Comparison of ENCODE assay signal across 16 cellular contexts in genomic region chr6:6412221-6412620, GRCh38.
A peak's percentile ranks its signal among the peaks of the same experiment; 100 is the strongest.
DNase-seq lines count a peak whose midpoint lies in the region; ATAC-seq, FAIRE-seq and TF ChIP-seq lines count a peak whose summit lies in the region.
"Had no signal": no experiment of that assay in that cellular context is flagged by ENCODE, and none has a peak within 500 bp of the region (broad histone marks: within the 10 kb centered on the region; RNA-seq: fewer than 3 reads in every experiment).

No MANE protein-coding gene starts in this region.

- no peak overlapping the region for H3K14ac ChIP-seq in H1 (ENCODE audit: insufficient read length)

- H3K23ac ChIP-seq in H1 (ENCODE audit: insufficient read length): no peak overlapping the region

- no peak overlapping the region for H3K4ac ChIP-seq in H1 (replicated peaks; ENCODE audit: insufficient read length, low read depth, low read length)

- no peak for DNase-seq in RWPE1 (ENCODE audit: low spot score)
- no peak for DNase-seq in H1 (ENCODE audit: low read depth in 1 of 2, low spot score in 2 of 2)
- no peak for DNase-seq in upper lobe of right lung
- DNase-seq in NCI-H1694 (lab: John Stamatoyannopoulos, UW): no peak
- DNase-seq in Peyer's patch: no peak
- DNase-seq in activated effector memory CD4-positive, alpha-beta T cell treated with anti-CD3 and anti-CD28 coated beads, Interleukin-2, amount 50 U/mL, for 16 hours: no peak
- DNase-seq: BE2C; CD4-positive, CD25-positive, alpha-beta regulatory T cell; DMS 273 treated with DMSO at 0.1 percent for 48 hours; DMS79; GM23248; H7 had no signal

- POLR2A ChIA-PET in RWPE1 (lab: Yijun Ruan, JAX; ENCODE audit: low non-redundant PET): no interaction called here
- POLR2A ChIA-PET in H1 (lab: Charles Lee; ENCODE audit: partially characterized antibody): interaction anchor here (1.1 kb wide), 1 partner anchor 10 kb away, joined by 4 read pairs; no protein-coding TSS in a partner anchor

- H2AFZ ChIP-seq in H1 (ENCODE audit: low read length): no peak overlapping the region
- H2AFZ ChIP-seq: GM23248 had no signal

- no peak overlapping the region for H2AK5ac ChIP-seq in H1 (ENCODE audit: low read depth, low read length)

- 0 out of 22 replicates have a peak, but pooled peaks cover 0 to 3% (median 0%) of the 10 kb centered on the region in 11 experiments for H3K9me3 ChIP-seq in BLaER1 treated with 17β-estradiol and CSF1 and Interleukin-3, amounts not matched to agents 10 nM and 100 nM (replicated peaks in 1 of 11)
- H3K9me3 ChIP-seq in H1 (ENCODE audit: insufficient read depth in 2 of 2, low read depth in 1 of 2, low read length in 1 of 2) (no peaks in the 10 kb centered on the region), upper lobe of right lung (no peaks in the 10 kb centered on the region), Peyer's patch (no peaks in the 10 kb centered on the region)
- H3K9me3 ChIP-seq: BE2C had no signal

- TF ChIP-seq POLR2A in H1 (IDR thresholded peaks at IDR 0.05; ENCODE audit: control extremely low read depth in 1 of 2, low read depth in 2 of 2, low read length in 2 of 2) (no peak), Peyer's patch (IDR thresholded peaks at IDR 0.05) (no peak)

- H3K27me3 ChIP-seq in BLaER1 treated with 17β-estradiol and CSF1 and Interleukin-3, amounts not matched to agents 10 nM and 100 nM: peaks cover 0 to 29% (median 7%) of the 10 kb centered on the region in 11 experiments; a peak in 8 of 22 replicates
- H3K27me3 ChIP-seq in H1 (replicated peaks in 1 of 4; ENCODE audit: control insufficient read depth in 3 of 4, extremely low read depth in 1 of 4, insufficient read depth in 3 of 4, low read length in 3 of 4) (no peaks in the 10 kb centered on the region), upper lobe of right lung (no peaks in the 10 kb centered on the region), Peyer's patch (no peaks in the 10 kb centered on the region)
- H3K27me3 ChIP-seq: BE2C had no signal

- H3K79me1 ChIP-seq in H1 (ENCODE audit: low read depth, low read length): no peaks in the 10 kb centered on the region

- H3K27ac ChIP-seq in BLaER1 treated with 17β-estradiol and CSF1 and Interleukin-3, amounts not matched to agents 10 nM and 100 nM: no peak overlapping the region
- H3K27ac ChIP-seq in RWPE1 (peak overlapping the region; percentile 47; the same call in 1 of the 2 replicates), H1 (ENCODE audit: low read depth, low read length) (no peak overlapping the region), upper lobe of right lung (no peak overlapping the region), Peyer's patch (no peak overlapping the region)
- H3K27ac ChIP-seq: GM23248 had no signal

- no peak overlapping the region for H2BK5ac ChIP-seq in H1 (ENCODE audit: low read depth, low read length)

- H3K79me2 ChIP-seq in H1 (ENCODE audit: control insufficient read depth in 1 of 2, insufficient read depth in 2 of 2, low read length in 2 of 2): no peaks in the 10 kb centered on the region

- 93% methylated on average over 4 of the region's 4 CpGs; no CpG with 5 or more reads in 1 of the 2 experiments for WGBS in H1 (ENCODE audit: extremely low coverage in 1 of 2, insufficient coverage in 1 of 2, insufficient read length in 1 of 2, insufficient replicate concordance in 2 of 2, low coverage in 1 of 2, low lambda C conversion rate in 2 of 2, missing lambda C conversion rate in 1 of 2), 2 experiments

- intact Hi-C loops in upper lobe of right lung (cut with DNase I): no loop called here

- no peak overlapping the region for H2BK12ac ChIP-seq in H1 (ENCODE audit: low read depth, low read length)

- no peak overlapping the region for H2BK15ac ChIP-seq in H1 (ENCODE audit: low read length)

- H3K9ac ChIP-seq in BLaER1 treated with 17β-estradiol and CSF1 and Interleukin-3, amounts not matched to agents 10 nM and 100 nM: no peak overlapping the region
- H3K9ac ChIP-seq in H1 (replicated peaks in 1 of 4; ENCODE audit: extremely low read depth in 1 of 4, low read depth in 3 of 4, low read length in 3 of 4): no peak overlapping the region
- H3K9ac ChIP-seq: GM23248 had no signal

- peak overlapping the region; percentile 45; the same call in 1 of the 2 replicates for H4K8ac ChIP-seq in H1 (ENCODE audit: extremely low read depth, insufficient read depth, low read length)

- no peak overlapping the region for H2BK20ac ChIP-seq in H1 (ENCODE audit: low read length)

- H3K4me1 ChIP-seq in BLaER1 treated with 17β-estradiol and CSF1 and Interleukin-3, amounts not matched to agents 10 nM and 100 nM: peaks cover 47 to 94% (median 61%) of the 10 kb centered on the region in 10 experiments
- H3K4me1 ChIP-seq in H1 (replicated peaks in 1 of 4; ENCODE audit: control insufficient read depth in 3 of 4, insufficient read depth in 4 of 4, low read length in 3 of 4) (0 out of 7 replicates have a peak, but pooled peaks cover 0 to 2% (median 0%) of the 10 kb centered on the region in 4 experiments), upper lobe of right lung (no peaks in the 10 kb centered on the region), Peyer's patch (no peaks in the 10 kb centered on the region)
- H3K4me1 ChIP-seq: BE2C had no signal

- no peak for TF ChIP-seq CTCF in RWPE1 (conservative IDR thresholded peaks at IDR 0.05; ENCODE audit: low read depth)
- TF ChIP-seq CTCF in H1 (IDR thresholded peaks at IDR 0.05; ENCODE audit: control extremely low read depth in 1 of 3, insufficient read depth in 1 of 3, low read depth in 1 of 3, low read length in 3 of 3): no peak
- TF ChIP-seq CTCF in upper lobe of right lung (IDR thresholded peaks at IDR 0.05): no peak
- no peak for TF ChIP-seq CTCF in Peyer's patch (IDR thresholded peaks at IDR 0.05)

- H4K5ac ChIP-seq in H1 (ENCODE audit: insufficient read length, low read depth, low read length): no peak overlapping the region

- no peak overlapping the region for H3K18ac ChIP-seq in H1 (ENCODE audit: extremely low read depth, low read length)

- no peak for TF ChIP-seq RAD21 in H1 (IDR thresholded peaks at IDR 0.05 in 1 of 2, conservative IDR thresholded peaks at IDR 0.05 in 1 of 2; ENCODE audit: low read depth in 2 of 2, low read length in 2 of 2)

- peak; percentile 12 for ATAC-seq in upper lobe of right lung
- ATAC-seq: GM12878 had no signal

- H4K20me1 ChIP-seq in BLaER1 treated with 17β-estradiol and CSF1 and Interleukin-3, amounts not matched to agents 10 nM and 100 nM: no peaks in the 10 kb centered on the region
- H4K20me1 ChIP-seq in H1 (replicated peaks in 1 of 2; ENCODE audit: control insufficient read depth in 1 of 2, insufficient read depth in 2 of 2, low read length in 2 of 2): no peaks in the 10 kb centered on the region

- CTCF ChIA-PET in RWPE1 (lab: Yijun Ruan, JAX): no interaction called here
- CTCF ChIA-PET in H1 (lab: Charles Lee; ENCODE audit: partially characterized antibody): no interaction called here

- peak overlapping the region in 10 of 11 experiments; percentile 7 to 86 (median 57); a peak in 14 of 22 replicates for H3K4me2 ChIP-seq in BLaER1 treated with 17β-estradiol and CSF1 and Interleukin-3, amounts not matched to agents 10 nM and 100 nM
- no peak overlapping the region for H3K4me2 ChIP-seq in H1 (ENCODE audit: insufficient read depth in 1 of 2, low read depth in 2 of 2, low read length in 2 of 2)

- no peaks in the 10 kb centered on the region for H3K23me2 ChIP-seq in H1 (ENCODE audit: low read depth, low read length)

- FAIRE-seq in H1 (lab: Jason Lieb, UNC): no peak
- FAIRE-seq: A204.1, GM12878, GM18507 had no signal

- H4K91ac ChIP-seq in H1 (replicated peaks; ENCODE audit: insufficient read length, low read length): no peak overlapping the region

- no peak for TF ChIP-seq EP300 in H1 (IDR thresholded peaks at IDR 0.05; ENCODE audit: borderline replicate concordance in 1 of 2, low read depth in 2 of 2, low read length in 2 of 2)

- no peak overlapping the region for H3K4me3 ChIP-seq in BLaER1 treated with 17β-estradiol and CSF1 and Interleukin-3, amounts not matched to agents 10 nM and 100 nM
- H3K4me3 ChIP-seq in H1 (ENCODE audit: extremely low read depth in 1 of 4, insufficient read depth in 2 of 4, low read depth in 3 of 4, low read length in 4 of 4): no peak overlapping the region
- no peak overlapping the region for H3K4me3 ChIP-seq in upper lobe of right lung
- H3K4me3 ChIP-seq in Peyer's patch: no peak overlapping the region
- H3K4me3 ChIP-seq: GM12878, GM23248 had no signal

- H2BK120ac ChIP-seq in H1 (replicated peaks; ENCODE audit: low read depth, low read length): no peak overlapping the region

- H3K56ac ChIP-seq in H1 (replicated peaks; ENCODE audit: insufficient read length, low read depth, low read length): no peak overlapping the region

- no peaks in the 10 kb centered on the region for H3K36me3 ChIP-seq in BLaER1 treated with 17β-estradiol and CSF1 and Interleukin-3, amounts not matched to agents 10 nM and 100 nM
- no peaks in the 10 kb centered on the region for H3K36me3 ChIP-seq in H1 (ENCODE audit: control insufficient read depth in 2 of 4, insufficient read depth in 4 of 4, low read length in 3 of 4)
- no peaks in the 10 kb centered on the region for H3K36me3 ChIP-seq in upper lobe of right lung
- no peaks in the 10 kb centered on the region for H3K36me3 ChIP-seq in Peyer's patch
- H3K36me3 ChIP-seq: BE2C had no signal

Comparison
In these comparisons a context has a peak if more than half of its experiments do, and no peak if none do; other contexts are left out.
1. H3K4me2 ChIP-seq: peak in BLaER1 treated with 17β-estradiol and CSF1 and Interleukin-3, amounts not matched to agents 10 nM and 100 nM (10 of 11); none in H1 (0 of 2).